Comparison of ENCODE assay signal across 2 cellular contexts in genomic region chr14:32514236-32514635, GRCh38.
TF ChIP-seq lines count a peak whose summit lies in the region.

No MANE protein-coding gene starts in this region.

TF ChIP-seq in liver, 16 proteins besides CTCF, POLR2A, EP300 and RAD21:
- peak; percentile 25 to 41 for TF ChIP-seq HNF4A (conservative IDR thresholded peaks at IDR 0.05)
- no peak for TF ChIP-seq EGR1 (IDR thresholded peaks at IDR 0.05; ENCODE audit: low read depth in 2 of 2)

TF ChIP-seq in HepG2, 621 proteins besides CTCF, POLR2A, EP300 and RAD21:
- no peak for TF ChIP-seq FOXK1 (CRISPR knock-in tag; IDR thresholded peaks at IDR 0.05; ENCODE audit: borderline replicate concordance, low read depth)
- TF ChIP-seq ZNF703 (CRISPR knock-in tag; IDR thresholded peaks at IDR 0.05; ENCODE audit: borderline replicate concordance), result no peak
- TF ChIP-seq, protein P1, sequence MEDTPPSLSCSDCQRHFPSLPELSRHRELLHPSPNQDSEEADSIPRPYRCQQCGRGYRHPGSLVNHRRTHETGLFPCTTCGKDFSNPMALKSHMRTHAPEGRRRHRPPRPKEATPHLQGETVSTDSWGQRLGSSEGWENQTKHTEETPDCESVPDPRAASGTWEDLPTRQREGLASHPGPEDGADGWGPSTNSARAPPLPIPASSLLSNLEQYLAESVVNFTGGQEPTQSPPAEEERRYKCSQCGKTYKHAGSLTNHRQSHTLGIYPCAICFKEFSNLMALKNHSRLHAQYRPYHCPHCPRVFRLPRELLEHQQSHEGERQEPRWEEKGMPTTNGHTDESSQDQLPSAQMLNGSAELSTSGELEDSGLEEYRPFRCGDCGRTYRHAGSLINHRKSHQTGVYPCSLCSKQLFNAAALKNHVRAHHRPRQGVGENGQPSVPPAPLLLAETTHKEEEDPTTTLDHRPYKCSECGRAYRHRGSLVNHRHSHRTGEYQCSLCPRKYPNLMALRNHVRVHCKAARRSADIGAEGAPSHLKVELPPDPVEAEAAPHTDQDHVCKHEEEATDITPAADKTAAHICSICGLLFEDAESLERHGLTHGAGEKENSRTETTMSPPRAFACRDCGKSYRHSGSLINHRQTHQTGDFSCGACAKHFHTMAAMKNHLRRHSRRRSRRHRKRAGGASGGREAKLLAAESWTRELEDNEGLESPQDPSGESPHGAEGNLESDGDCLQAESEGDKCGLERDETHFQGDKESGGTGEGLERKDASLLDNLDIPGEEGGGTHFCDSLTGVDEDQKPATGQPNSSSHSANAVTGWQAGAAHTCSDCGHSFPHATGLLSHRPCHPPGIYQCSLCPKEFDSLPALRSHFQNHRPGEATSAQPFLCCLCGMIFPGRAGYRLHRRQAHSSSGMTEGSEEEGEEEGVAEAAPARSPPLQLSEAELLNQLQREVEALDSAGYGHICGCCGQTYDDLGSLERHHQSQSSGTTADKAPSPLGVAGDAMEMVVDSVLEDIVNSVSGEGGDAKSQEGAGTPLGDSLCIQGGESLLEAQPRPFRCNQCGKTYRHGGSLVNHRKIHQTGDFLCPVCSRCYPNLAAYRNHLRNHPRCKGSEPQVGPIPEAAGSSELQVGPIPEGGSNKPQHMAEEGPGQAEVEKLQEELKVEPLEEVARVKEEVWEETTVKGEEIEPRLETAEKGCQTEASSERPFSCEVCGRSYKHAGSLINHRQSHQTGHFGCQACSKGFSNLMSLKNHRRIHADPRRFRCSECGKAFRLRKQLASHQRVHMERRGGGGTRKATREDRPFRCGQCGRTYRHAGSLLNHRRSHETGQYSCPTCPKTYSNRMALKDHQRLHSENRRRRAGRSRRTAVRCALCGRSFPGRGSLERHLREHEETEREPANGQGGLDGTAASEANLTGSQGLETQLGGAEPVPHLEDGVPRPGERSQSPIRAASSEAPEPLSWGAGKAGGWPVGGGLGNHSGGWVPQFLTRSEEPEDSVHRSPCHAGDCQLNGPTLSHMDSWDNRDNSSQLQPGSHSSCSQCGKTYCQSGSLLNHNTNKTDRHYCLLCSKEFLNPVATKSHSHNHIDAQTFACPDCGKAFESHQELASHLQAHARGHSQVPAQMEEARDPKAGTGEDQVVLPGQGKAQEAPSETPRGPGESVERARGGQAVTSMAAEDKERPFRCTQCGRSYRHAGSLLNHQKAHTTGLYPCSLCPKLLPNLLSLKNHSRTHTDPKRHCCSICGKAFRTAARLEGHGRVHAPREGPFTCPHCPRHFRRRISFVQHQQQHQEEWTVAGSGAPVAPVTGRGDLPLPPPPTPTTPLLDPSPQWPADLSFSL (CRISPR knock-in tag; IDR thresholded peaks at IDR 0.05), result no peak
- no peak for TF ChIP-seq TGIF2 (CRISPR knock-in tag; IDR thresholded peaks at IDR 0.05)
- no peak for TF ChIP-seq ZNF460 (CRISPR knock-in tag; IDR thresholded peaks at IDR 0.05; ENCODE audit: borderline replicate concordance)
- TF ChIP-seq, protein P2, sequence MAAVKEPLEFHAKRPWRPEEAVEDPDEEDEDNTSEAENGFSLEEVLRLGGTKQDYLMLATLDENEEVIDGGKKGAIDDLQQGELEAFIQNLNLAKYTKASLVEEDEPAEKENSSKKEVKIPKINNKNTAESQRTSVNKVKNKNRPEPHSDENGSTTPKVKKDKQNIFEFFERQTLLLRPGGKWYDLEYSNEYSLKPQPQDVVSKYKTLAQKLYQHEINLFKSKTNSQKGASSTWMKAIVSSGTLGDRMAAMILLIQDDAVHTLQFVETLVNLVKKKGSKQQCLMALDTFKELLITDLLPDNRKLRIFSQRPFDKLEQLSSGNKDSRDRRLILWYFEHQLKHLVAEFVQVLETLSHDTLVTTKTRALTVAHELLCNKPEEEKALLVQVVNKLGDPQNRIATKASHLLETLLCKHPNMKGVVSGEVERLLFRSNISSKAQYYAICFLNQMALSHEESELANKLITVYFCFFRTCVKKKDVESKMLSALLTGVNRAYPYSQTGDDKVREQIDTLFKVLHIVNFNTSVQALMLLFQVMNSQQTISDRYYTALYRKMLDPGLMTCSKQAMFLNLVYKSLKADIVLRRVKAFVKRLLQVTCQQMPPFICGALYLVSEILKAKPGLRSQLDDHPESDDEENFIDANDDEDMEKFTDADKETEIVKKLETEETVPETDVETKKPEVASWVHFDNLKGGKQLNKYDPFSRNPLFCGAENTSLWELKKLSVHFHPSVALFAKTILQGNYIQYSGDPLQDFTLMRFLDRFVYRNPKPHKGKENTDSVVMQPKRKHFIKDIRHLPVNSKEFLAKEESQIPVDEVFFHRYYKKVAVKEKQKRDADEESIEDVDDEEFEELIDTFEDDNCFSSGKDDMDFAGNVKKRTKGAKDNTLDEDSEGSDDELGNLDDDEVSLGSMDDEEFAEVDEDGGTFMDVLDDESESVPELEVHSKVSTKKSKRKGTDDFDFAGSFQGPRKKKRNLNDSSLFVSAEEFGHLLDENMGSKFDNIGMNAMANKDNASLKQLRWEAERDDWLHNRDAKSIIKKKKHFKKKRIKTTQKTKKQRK (IDR thresholded peaks at IDR 0.05; ENCODE audit: low read length), result no peak
- no peak for TF ChIP-seq ZNF782 (CRISPR knock-in tag; IDR thresholded peaks at IDR 0.05; ENCODE audit: borderline replicate concordance)
- TF ChIP-seq TIGD3 (CRISPR knock-in tag; IDR thresholded peaks at IDR 0.05; ENCODE audit: borderline replicate concordance), result no peak
- TF ChIP-seq ZMYM4 (CRISPR knock-in tag; IDR thresholded peaks at IDR 0.05), result no peak
- no peak for TF ChIP-seq ZNF605 (CRISPR knock-in tag; IDR thresholded peaks at IDR 0.05)
- TF ChIP-seq ATF6 (CRISPR knock-in tag; conservative IDR thresholded peaks at IDR 0.05), result no peak
- no peak for TF ChIP-seq GRHL1 (CRISPR knock-in tag; conservative IDR thresholded peaks at IDR 0.05)
- TF ChIP-seq, protein P3, sequence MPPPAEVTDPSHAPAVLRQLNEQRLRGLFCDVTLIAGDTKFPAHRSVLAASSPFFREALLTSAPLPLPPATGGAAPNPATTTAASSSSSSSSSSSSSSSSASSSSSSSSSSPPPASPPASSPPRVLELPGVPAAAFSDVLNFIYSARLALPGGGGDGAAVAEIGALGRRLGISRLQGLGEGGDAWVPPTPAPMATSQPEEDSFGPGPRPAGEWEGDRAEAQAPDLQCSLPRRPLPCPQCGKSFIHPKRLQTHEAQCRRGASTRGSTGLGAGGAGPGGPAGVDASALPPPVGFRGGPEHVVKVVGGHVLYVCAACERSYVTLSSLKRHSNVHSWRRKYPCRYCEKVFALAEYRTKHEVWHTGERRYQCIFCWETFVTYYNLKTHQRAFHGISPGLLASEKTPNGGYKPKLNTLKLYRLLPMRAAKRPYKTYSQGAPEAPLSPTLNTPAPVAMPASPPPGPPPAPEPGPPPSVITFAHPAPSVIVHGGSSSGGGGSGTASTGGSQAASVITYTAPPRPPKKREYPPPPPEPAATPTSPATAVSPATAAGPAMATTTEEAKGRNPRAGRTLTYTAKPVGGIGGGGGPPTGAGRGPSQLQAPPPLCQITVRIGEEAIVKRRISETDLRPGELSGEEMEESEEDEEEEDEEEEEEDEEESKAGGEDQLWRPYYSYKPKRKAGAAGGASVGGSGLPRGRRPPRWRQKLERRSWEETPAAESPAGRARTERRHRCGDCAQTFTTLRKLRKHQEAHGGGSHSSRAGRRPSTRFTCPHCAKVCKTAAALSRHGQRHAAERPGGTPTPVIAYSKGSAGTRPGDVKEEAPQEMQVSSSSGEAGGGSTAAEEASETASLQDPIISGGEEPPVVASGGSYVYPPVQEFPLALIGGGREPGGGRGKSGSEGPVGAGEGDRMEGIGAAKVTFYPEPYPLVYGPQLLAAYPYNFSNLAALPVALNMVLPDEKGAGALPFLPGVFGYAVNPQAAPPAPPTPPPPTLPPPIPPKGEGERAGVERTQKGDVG (CRISPR knock-in tag; IDR thresholded peaks at IDR 0.05; ENCODE audit: borderline replicate concordance), result no peak
- no peak for TF ChIP-seq EEA1 (CRISPR knock-in tag; IDR thresholded peaks at IDR 0.05; ENCODE audit: borderline replicate concordance)
- TF ChIP-seq ZNF570 (CRISPR knock-in tag; IDR thresholded peaks at IDR 0.05; ENCODE audit: borderline replicate concordance), result no peak
- TF ChIP-seq, protein P4, sequence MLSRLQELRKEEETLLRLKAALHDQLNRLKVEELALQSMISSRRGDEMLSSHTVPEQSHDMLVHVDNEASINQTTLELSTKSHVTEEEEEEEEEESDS (CRISPR knock-in tag; IDR thresholded peaks at IDR 0.05; ENCODE audit: borderline replicate concordance), result no peak
- no peak for TF ChIP-seq AKAP8 (CRISPR knock-in tag; IDR thresholded peaks at IDR 0.05)
- TF ChIP-seq NFE2L2 (IDR thresholded peaks at IDR 0.05; ENCODE audit: low read length), result no peak
- TF ChIP-seq, protein P5, sequence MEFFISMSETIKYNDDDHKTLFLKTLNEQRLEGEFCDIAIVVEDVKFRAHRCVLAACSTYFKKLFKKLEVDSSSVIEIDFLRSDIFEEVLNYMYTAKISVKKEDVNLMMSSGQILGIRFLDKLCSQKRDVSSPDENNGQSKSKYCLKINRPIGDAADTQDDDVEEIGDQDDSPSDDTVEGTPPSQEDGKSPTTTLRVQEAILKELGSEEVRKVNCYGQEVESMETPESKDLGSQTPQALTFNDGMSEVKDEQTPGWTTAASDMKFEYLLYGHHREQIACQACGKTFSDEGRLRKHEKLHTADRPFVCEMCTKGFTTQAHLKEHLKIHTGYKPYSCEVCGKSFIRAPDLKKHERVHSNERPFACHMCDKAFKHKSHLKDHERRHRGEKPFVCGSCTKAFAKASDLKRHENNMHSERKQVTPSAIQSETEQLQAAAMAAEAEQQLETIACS (CRISPR knock-in tag; IDR thresholded peaks at IDR 0.05), result no peak
